Comparison of ENCODE assay signal across 18 cellular contexts in genomic region chr3:42749025-42749752, GRCh38. TPM values are rescaled to one million over a fixed set of nuclear protein-coding genes. Genes with fewer than 3 reads are reported as not detected.
A peak's percentile ranks its signal among the peaks of the same experiment; 100 is the strongest.
DNase-seq lines count a peak whose midpoint lies in the region; FAIRE-seq and TF ChIP-seq lines count a peak whose summit lies in the region.
"Had no signal": no experiment of that assay in that cellular context is flagged by ENCODE, and none has a peak within 500 bp of the region (broad histone marks: within the 10 kb centered on the region; RNA-seq: fewer than 3 reads in every experiment).

No MANE protein-coding gene starts in this region.

- H2BK5ac ChIP-seq in H9 (ENCODE audit: insufficient read length, low read length) (no peak overlapping the region), neuronal stem cell (ENCODE audit: low read length) (peak overlapping the region; percentile 33)

- H4K8ac ChIP-seq in H9 (replicated peaks; ENCODE audit: insufficient read length, low read depth, low read length) (no peak overlapping the region), neuronal stem cell (ENCODE audit: low read depth, low read length) (no peak overlapping the region)

- H4K20me1 ChIP-seq in H9 (ENCODE audit: control insufficient read depth, insufficient read depth, insufficient read length): no peaks in the 10 kb centered on the region

- H2AK5ac ChIP-seq in H9 (ENCODE audit: insufficient read length, low read length) (no peak overlapping the region), neuronal stem cell (ENCODE audit: low read depth, low read length) (no peak overlapping the region)

- TF ChIP-seq CTCF in H9 (conservative IDR thresholded peaks at IDR 0.05) (no peak), tibial nerve (IDR thresholded peaks at IDR 0.05) (no peak)

- no peak overlapping the region for H2BK15ac ChIP-seq in H9 (ENCODE audit: low read depth, low read length)
- peak overlapping the region; percentile 16 for H2BK15ac ChIP-seq in neuronal stem cell (ENCODE audit: low read length)

- no peak for TF ChIP-seq EP300 in tibial nerve (IDR thresholded peaks at IDR 0.05)

- no CpG with 5 or more reads among the region's 10 CpGs for WGBS in H9 (ENCODE audit: extremely low coverage, insufficient read length, low lambda C conversion rate)
- 85 to 93% methylated on average over 9 to 10 of the region's 10 CpGs for WGBS in ectodermal cell, 2 experiments
- WGBS in neuronal stem cell (ENCODE audit: extremely low coverage in 2 of 2, insufficient read length in 2 of 2, insufficient replicate concordance in 1 of 2), 2 donors: no CpG with 5 or more reads among the region's 10 CpGs
- WGBS in tibial nerve, 2 donors: 87 to 90% methylated on average over 10 of the region's 10 CpGs

- no peaks in the 10 kb centered on the region for H3K9me3 Mint-ChIP-seq in H9
- H3K9me3 Mint-ChIP-seq: activated naive CD8-positive, alpha-beta T cell treated with anti-CD3 and anti-CD28 coated beads, Interleukin-2, amount 10 ng/mL, durations not matched to agents 7 days and 5 days; activated T-cell treated with anti-CD3 and anti-CD28 coated beads, Interleukin-2, amount 50 U/mL, for 4 hours; immature natural killer cell; stimulated activated naive B cell treated with anti-CD40 and anti-IgM and Interleukin-4, amounts not matched to agents 10 μg/mL and 1 μg/mL and 100 μg/mL, for 72 hours had no signal

- H3K36me3 Mint-ChIP-seq in H9 (ENCODE audit: insufficient read depth in 1 of 3, low read depth in 3 of 3): no peaks in the 10 kb centered on the region
- H3K36me3 Mint-ChIP-seq: activated naive CD8-positive, alpha-beta T cell treated with anti-CD3 and anti-CD28 coated beads, Interleukin-2, amount 10 ng/mL, durations not matched to agents 7 days and 5 days had no signal

- H3K23me2 ChIP-seq in H9 (ENCODE audit: insufficient read length, low read depth, low read length, poor library complexity, severe bottlenecking): no peaks in the 10 kb centered on the region

- H3T11ph ChIP-seq in H9 (ENCODE audit: low read length): no peak overlapping the region

- H4K91ac ChIP-seq in H9 (ENCODE audit: insufficient read length, low read depth, low read length): no peak overlapping the region
- H4K91ac ChIP-seq in neuronal stem cell (ENCODE audit: low read depth, low read length, poor library complexity): no peak overlapping the region

- H3K56ac ChIP-seq in H9 (ENCODE audit: insufficient read length, low read depth, low read length): no peak overlapping the region

- TF ChIP-seq POLR2A in tibial nerve (IDR thresholded peaks at IDR 0.05): no peak

- no peaks in the 10 kb centered on the region for H3K79me1 ChIP-seq in H9 (ENCODE audit: insufficient read depth, low read depth, low read length, poor library complexity, severe bottlenecking)
- H3K79me1 ChIP-seq in neuronal stem cell (ENCODE audit: low read depth, low read length): no peaks in the 10 kb centered on the region

- peaks cover 27% of the 10 kb centered on the region for H3K27me3 Mint-ChIP-seq in H9 (ENCODE audit: low read depth)
- H3K27me3 Mint-ChIP-seq: activated naive CD8-positive, alpha-beta T cell treated with anti-CD3 and anti-CD28 coated beads, Interleukin-2, amount 10 ng/mL, durations not matched to agents 7 days and 5 days; stimulated activated naive B cell treated with anti-CD40 and anti-IgM and Interleukin-4, amounts not matched to agents 10 μg/mL and 1 μg/mL and 100 μg/mL, for 72 hours had no signal

- H3K18ac ChIP-seq in H9 (ENCODE audit: insufficient read length, low read depth, low read length) (no peak overlapping the region), neuronal stem cell (ENCODE audit: low read length) (peak overlapping the region; percentile 64)

- H3K9ac ChIP-seq in H9 (ENCODE audit: extremely low read depth, insufficient read length, low read length) (no peak overlapping the region), neuronal stem cell (ENCODE audit: low read depth, low read length, poor library complexity) (no peak overlapping the region)

- H3K27ac Mint-ChIP-seq in H9: peak overlapping the region in 1 of 3 experiments; percentile 54; a peak in 1 of 7 replicates
- H3K27ac Mint-ChIP-seq: activated naive CD8-positive, alpha-beta T cell treated with anti-CD3 and anti-CD28 coated beads, Interleukin-2, amount 10 ng/mL, durations not matched to agents 7 days and 5 days; immature natural killer cell; stimulated activated naive B cell treated with anti-CD40 and anti-IgM and Interleukin-4, amounts not matched to agents 10 μg/mL and 1 μg/mL and 100 μg/mL, for 72 hours had no signal

- H3K4me2 ChIP-seq in H9 (ENCODE audit: insufficient read depth, insufficient read length, low read length) (no peak overlapping the region), neuronal stem cell (ENCODE audit: insufficient read depth, low read length, poor library complexity, severe bottlenecking) (no peak overlapping the region)

- no peaks in the 10 kb centered on the region for H3K79me2 ChIP-seq in H9 (ENCODE audit: insufficient read depth, low read length)

- no peak for FAIRE-seq in urothelium cell line (lab: Jason Lieb, UNC)

- H3K4me1 ChIP-seq in H9 (ENCODE audit: insufficient read depth, low read length): no peaks in the 10 kb centered on the region
- H3K4me1 ChIP-seq in ectodermal cell (ENCODE audit: control insufficient read depth, insufficient read depth, low read length): peaks cover 17% of the 10 kb centered on the region
- peaks cover 0 to 13% of the 10 kb centered on the region in 2 donors for H3K4me1 ChIP-seq in neuronal stem cell (ENCODE audit: control insufficient read depth in 2 of 2, insufficient read depth in 1 of 2, low read depth in 1 of 2, low read length in 2 of 2)
- H3K4me1 ChIP-seq in tibial nerve: peaks cover 0 to 58% (median 19%) of the 10 kb centered on the region in 4 donors

- H2BK20ac ChIP-seq in H9 (ENCODE audit: low read depth, low read length, poor library complexity, severe bottlenecking): no peak overlapping the region

- no peak overlapping the region for H4K5ac ChIP-seq in H9 (ENCODE audit: insufficient read length, low read depth, low read length)

- peak; percentile 1 for DNase-seq in AG20443 (ENCODE audit: low spot score)
- peak; percentile 21 for DNase-seq in H9
- no peak for DNase-seq in neuronal stem cell (ENCODE audit: low spot score)
- DNase-seq in tibial nerve (ENCODE audit: low spot score in 2 of 2): no peak
- no peak for DNase-seq in stimulated activated CD4-positive, alpha-beta T cell treated with anti-CD3 and anti-CD28 coated beads, Interleukin-15, amount 100 ng/mL, for 24 hours
- DNase-seq in urothelium cell line (ENCODE audit: low spot score): no peak
- DNase-seq: activated naive CD8-positive, alpha-beta T cell treated with anti-CD3 and anti-CD28 coated beads, Interleukin-2, amount 10 ng/mL, durations not matched to agents 7 days and 5 days; activated T-cell treated with anti-CD3 and anti-CD28 coated beads, Interleukin-2, amount 50 U/mL, for 4 hours; immature natural killer cell; NCI-H1105; NCI-H2171 treated with DMSO at 0.1 percent for 48 hours; NK-92 treated with Interleukin-12 subunit alpha and Interleukin-12 subunit beta, amount 100 ng/mL, for 24 hours; Right ventricle myocardium superior; stimulated activated naive B cell treated with anti-CD40 and anti-IgM and Interleukin-4, amounts not matched to agents 10 μg/mL and 1 μg/mL and 100 μg/mL, for 72 hours; T-helper 9 cell had no signal

- H3K9me3 ChIP-seq in H9 (ENCODE audit: control insufficient read depth, low read depth, low read length) (no peaks in the 10 kb centered on the region), ectodermal cell (ENCODE audit: control insufficient read depth, low read length) (no peaks in the 10 kb centered on the region), neuronal stem cell (replicated peaks in 1 of 2; ENCODE audit: control insufficient read depth in 2 of 2, insufficient read depth in 1 of 2, low read depth in 1 of 2, low read length in 2 of 2) (no peaks in the 10 kb centered on the region), tibial nerve (no peaks in the 10 kb centered on the region)

- H3K27ac ChIP-seq in H9 (ENCODE audit: insufficient read length, low read depth, low read length) (no peak overlapping the region), ectodermal cell (ENCODE audit: insufficient read depth, low read depth, low read length, poor library complexity, severe bottlenecking) (peak overlapping the region; percentile 62), neuronal stem cell (replicated peaks; ENCODE audit: low read length) (no peak overlapping the region), tibial nerve (peak overlapping the region in 1 of 4 donors; percentile 87)
- H3K27ac ChIP-seq: epithelial cell of prostate had no signal

- H3K4ac ChIP-seq in H9 (ENCODE audit: low read depth, low read length): no peak overlapping the region
- H3K4ac ChIP-seq in neuronal stem cell (ENCODE audit: low read length): no peak overlapping the region

- H2BK120ac ChIP-seq in H9 (ENCODE audit: low read depth, low read length, poor library complexity, severe bottlenecking): no peak overlapping the region
- H2BK120ac ChIP-seq in neuronal stem cell (ENCODE audit: low read depth, low read length): peak overlapping the region; percentile 9

- no peak overlapping the region for H3K23ac ChIP-seq in H9 (ENCODE audit: insufficient read length, low read depth, low read length)
- no peak overlapping the region for H3K23ac ChIP-seq in neuronal stem cell (ENCODE audit: low read depth, low read length, poor library complexity)

- H3K14ac ChIP-seq in H9 (ENCODE audit: insufficient read depth, low read length) (no peak overlapping the region), neuronal stem cell (ENCODE audit: low read length) (no peak overlapping the region)

- H3K4me3 ChIP-seq in ectodermal cell (ENCODE audit: insufficient read depth, low read depth, low read length) (no peak overlapping the region), neuronal stem cell (ENCODE audit: low read length in 2 of 2) (no peak overlapping the region), tibial nerve (no peak overlapping the region)
- H3K4me3 ChIP-seq: skin epidermis had no signal

- H3K4me1 Mint-ChIP-seq in H9: peaks cover 26 to 31% of the 10 kb centered on the region in 2 experiments
- H3K4me1 Mint-ChIP-seq: immature natural killer cell had no signal

- no peak overlapping the region for H2BK12ac ChIP-seq in H9 (ENCODE audit: insufficient read length, low read depth, low read length)
- no peak overlapping the region for H2BK12ac ChIP-seq in neuronal stem cell (ENCODE audit: low read length)

- no peak overlapping the region for H3K4me3 Mint-ChIP-seq in H9
- H3K4me3 Mint-ChIP-seq: activated naive CD8-positive, alpha-beta T cell treated with anti-CD3 and anti-CD28 coated beads, Interleukin-2, amount 10 ng/mL, durations not matched to agents 7 days and 5 days; activated T-cell treated with anti-CD3 and anti-CD28 coated beads, Interleukin-2, amount 50 U/mL, for 4 hours; immature natural killer cell; stimulated activated naive B cell treated with anti-CD40 and anti-IgM and Interleukin-4, amounts not matched to agents 10 μg/mL and 1 μg/mL and 100 μg/mL, for 72 hours had no signal

- H3K27me3 ChIP-seq in H9 (ENCODE audit: insufficient read depth, low read length) (no peaks in the 10 kb centered on the region), ectodermal cell (ENCODE audit: control insufficient read depth, insufficient read depth, low read length, poor library complexity, severe bottlenecking) (no peaks in the 10 kb centered on the region), neuronal stem cell (ENCODE audit: control insufficient read depth in 3 of 3, insufficient read depth in 3 of 3, low read depth in 1 of 3, low read length in 3 of 3) (no peaks in the 10 kb centered on the region), tibial nerve (no peaks in the 10 kb centered on the region)

- H2AFZ ChIP-seq in H9 (ENCODE audit: low read length) (no peak overlapping the region), neuronal stem cell (ENCODE audit: low read length) (no peak overlapping the region)

- H3K36me3 ChIP-seq in ectodermal cell (ENCODE audit: control insufficient read depth, insufficient read depth, low read length): no peaks in the 10 kb centered on the region
- H3K36me3 ChIP-seq in neuronal stem cell (replicated peaks in 1 of 2; ENCODE audit: control insufficient read depth in 2 of 2, insufficient read depth in 2 of 2, low read length in 2 of 2): no peaks in the 10 kb centered on the region
- H3K36me3 ChIP-seq in tibial nerve: no peaks in the 10 kb centered on the region

RNA-seq across cellular contexts. Expression of gene CCDC13, which starts 23.9 kb away (rescaled TPM):
- total RNA-seq in H9 (2021) (not detected in 2 replicates), tibial nerve (10 to 100 TPM in 1 of 4 donors, 1 to 10 TPM in 3; 1.7 to 12.6 (median 2.0) TPM)
- 1.6 TPM for polyA plus RNA-seq in ectodermal cell (2013, experiment 1 of 4)
- 1.1 TPM for polyA plus RNA-seq in ectodermal cell (2013, experiment 2 of 4)
- 1.7 TPM for polyA plus RNA-seq in ectodermal cell (2013, experiment 3 of 4)
- polyA plus RNA-seq in ectodermal cell (2013, experiment 4 of 4): 1.2 TPM
- 1.3 TPM for polyA plus RNA-seq in neuronal stem cell (2013, experiment 1 of 2)
- 1.7 TPM for polyA plus RNA-seq in neuronal stem cell (2013, experiment 2 of 2)

RNA-seq across cellular contexts. Expression of gene HHATL, which starts 46.6 kb away (rescaled TPM):
- 0.46 TPM in 1 of 2 replicates, not detected in the other for total RNA-seq in H9 (2021)
- not detected for polyA plus RNA-seq in ectodermal cell (2013, experiment 1 of 4)
- polyA plus RNA-seq in ectodermal cell (2013, experiment 2 of 4): not detected
- polyA plus RNA-seq in ectodermal cell (2013, experiment 3 of 4): not detected
- polyA plus RNA-seq in ectodermal cell (2013, experiment 4 of 4): not detected
- polyA plus RNA-seq in neuronal stem cell (2013, experiment 1 of 2): not detected
- polyA plus RNA-seq in neuronal stem cell (2013, experiment 2 of 2): not detected
- total RNA-seq in tibial nerve: 1 to 10 TPM in 1 of 4 donors, not detected in 3; 3.5 TPM
- total RNA-seq: activated naive CD8-positive, alpha-beta T cell treated with anti-CD3 and anti-CD28 coated beads, Interleukin-2, amount 10 ng/mL, durations not matched to agents 7 days and 5 days; activated T-cell treated with anti-CD3 and anti-CD28 coated beads, Interleukin-2, amount 50 U/mL, for 4 hours had no signal
- polyA plus RNA-seq: immature natural killer cell had no signal

RNA-seq across cellular contexts. Expression of gene HIGD1A, which starts 55.1 kb away (rescaled TPM):
- total RNA-seq in H9 (2021) (77.6 and 84.2 TPM in 2 replicates), tibial nerve (100 to 1,000 TPM; 155 to 204 (median 186) TPM)
- 116 TPM for polyA plus RNA-seq in ectodermal cell (2013, experiment 1 of 4)
- polyA plus RNA-seq in ectodermal cell (2013, experiment 2 of 4): 125 TPM
- 102 TPM for polyA plus RNA-seq in ectodermal cell (2013, experiment 3 of 4)
- polyA plus RNA-seq in ectodermal cell (2013, experiment 4 of 4): 110 TPM
- polyA plus RNA-seq in neuronal stem cell (2013, experiment 1 of 2): 130 TPM
- 127 TPM for polyA plus RNA-seq in neuronal stem cell (2013, experiment 2 of 2)

Comparison
In these comparisons a context has a peak if more than half of its experiments do, and no peak if none do; other contexts are left out.
1. DNase-seq: peak in AG20443 (single experiment) and H9 (single experiment); none in neuronal stem cell (single experiment), tibial nerve (0 of 2), stimulated activated CD4-positive, alpha-beta T cell treated with anti-CD3 and anti-CD28 coated beads, Interleukin-15, amount 100 ng/mL, for 24 hours (single experiment) and urothelium cell line (single experiment).